Comparison of ENCODE assay signal across 1 cellular context in the genomic region with DNA sequence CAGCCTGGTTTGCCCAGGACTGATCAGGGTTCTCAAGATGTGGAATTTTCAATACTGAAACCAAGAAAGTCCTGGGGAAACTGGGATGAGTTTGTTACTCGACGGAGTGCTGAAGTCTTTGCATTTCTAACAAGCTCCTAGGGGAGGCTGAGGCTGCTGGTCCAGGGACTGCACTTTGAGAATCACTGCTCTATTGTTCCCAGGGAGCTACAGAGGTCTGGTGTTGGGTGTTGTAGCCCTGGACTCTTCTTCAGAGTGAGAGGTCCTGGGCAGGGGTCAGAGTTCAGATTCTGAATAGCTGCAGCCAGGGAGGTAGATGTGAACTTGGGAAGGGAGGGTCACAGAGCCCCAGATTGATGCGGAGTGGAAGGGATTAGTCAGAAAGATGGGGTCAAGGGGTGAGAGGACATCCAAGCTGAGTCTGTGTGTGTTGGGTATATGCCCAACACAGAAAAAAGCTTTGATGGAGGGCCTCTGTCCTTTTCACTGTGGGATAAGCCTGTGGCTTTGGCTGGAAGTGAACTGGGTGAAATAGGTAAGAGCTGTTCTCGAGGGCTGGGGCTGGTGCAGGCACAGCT.
TF ChIP-seq lines count a peak whose summit lies in the region.

No MANE protein-coding gene starts in this region.

TF ChIP-seq in GM23338, 12 proteins besides CTCF, POLR2A, EP300 and RAD21:
- TF ChIP-seq REST (IDR thresholded peaks at IDR 0.05; ENCODE audit: unreplicated experiment), result no peak
- no peak for TF ChIP-seq NANOG (IDR thresholded peaks at IDR 0.05; ENCODE audit: borderline replicate concordance)
- no peak for TF ChIP-seq ZNF331 (CRISPR knock-in tag; IDR thresholded peaks at IDR 0.05; ENCODE audit: low read depth)
- TF ChIP-seq ETS1 (IDR thresholded peaks at IDR 0.05), result no peak
- no peak for TF ChIP-seq CREB1 (CRISPR knock-in tag; IDR thresholded peaks at IDR 0.05; ENCODE audit: low read depth)
- TF ChIP-seq POLR2AphosphoS5 (IDR thresholded peaks at IDR 0.05; ENCODE audit: low read depth), result no peak
- TF ChIP-seq EZH2 (IDR thresholded peaks at IDR 0.05; ENCODE audit: low read depth, unreplicated experiment), result no peak
- TF ChIP-seq, protein P1, sequence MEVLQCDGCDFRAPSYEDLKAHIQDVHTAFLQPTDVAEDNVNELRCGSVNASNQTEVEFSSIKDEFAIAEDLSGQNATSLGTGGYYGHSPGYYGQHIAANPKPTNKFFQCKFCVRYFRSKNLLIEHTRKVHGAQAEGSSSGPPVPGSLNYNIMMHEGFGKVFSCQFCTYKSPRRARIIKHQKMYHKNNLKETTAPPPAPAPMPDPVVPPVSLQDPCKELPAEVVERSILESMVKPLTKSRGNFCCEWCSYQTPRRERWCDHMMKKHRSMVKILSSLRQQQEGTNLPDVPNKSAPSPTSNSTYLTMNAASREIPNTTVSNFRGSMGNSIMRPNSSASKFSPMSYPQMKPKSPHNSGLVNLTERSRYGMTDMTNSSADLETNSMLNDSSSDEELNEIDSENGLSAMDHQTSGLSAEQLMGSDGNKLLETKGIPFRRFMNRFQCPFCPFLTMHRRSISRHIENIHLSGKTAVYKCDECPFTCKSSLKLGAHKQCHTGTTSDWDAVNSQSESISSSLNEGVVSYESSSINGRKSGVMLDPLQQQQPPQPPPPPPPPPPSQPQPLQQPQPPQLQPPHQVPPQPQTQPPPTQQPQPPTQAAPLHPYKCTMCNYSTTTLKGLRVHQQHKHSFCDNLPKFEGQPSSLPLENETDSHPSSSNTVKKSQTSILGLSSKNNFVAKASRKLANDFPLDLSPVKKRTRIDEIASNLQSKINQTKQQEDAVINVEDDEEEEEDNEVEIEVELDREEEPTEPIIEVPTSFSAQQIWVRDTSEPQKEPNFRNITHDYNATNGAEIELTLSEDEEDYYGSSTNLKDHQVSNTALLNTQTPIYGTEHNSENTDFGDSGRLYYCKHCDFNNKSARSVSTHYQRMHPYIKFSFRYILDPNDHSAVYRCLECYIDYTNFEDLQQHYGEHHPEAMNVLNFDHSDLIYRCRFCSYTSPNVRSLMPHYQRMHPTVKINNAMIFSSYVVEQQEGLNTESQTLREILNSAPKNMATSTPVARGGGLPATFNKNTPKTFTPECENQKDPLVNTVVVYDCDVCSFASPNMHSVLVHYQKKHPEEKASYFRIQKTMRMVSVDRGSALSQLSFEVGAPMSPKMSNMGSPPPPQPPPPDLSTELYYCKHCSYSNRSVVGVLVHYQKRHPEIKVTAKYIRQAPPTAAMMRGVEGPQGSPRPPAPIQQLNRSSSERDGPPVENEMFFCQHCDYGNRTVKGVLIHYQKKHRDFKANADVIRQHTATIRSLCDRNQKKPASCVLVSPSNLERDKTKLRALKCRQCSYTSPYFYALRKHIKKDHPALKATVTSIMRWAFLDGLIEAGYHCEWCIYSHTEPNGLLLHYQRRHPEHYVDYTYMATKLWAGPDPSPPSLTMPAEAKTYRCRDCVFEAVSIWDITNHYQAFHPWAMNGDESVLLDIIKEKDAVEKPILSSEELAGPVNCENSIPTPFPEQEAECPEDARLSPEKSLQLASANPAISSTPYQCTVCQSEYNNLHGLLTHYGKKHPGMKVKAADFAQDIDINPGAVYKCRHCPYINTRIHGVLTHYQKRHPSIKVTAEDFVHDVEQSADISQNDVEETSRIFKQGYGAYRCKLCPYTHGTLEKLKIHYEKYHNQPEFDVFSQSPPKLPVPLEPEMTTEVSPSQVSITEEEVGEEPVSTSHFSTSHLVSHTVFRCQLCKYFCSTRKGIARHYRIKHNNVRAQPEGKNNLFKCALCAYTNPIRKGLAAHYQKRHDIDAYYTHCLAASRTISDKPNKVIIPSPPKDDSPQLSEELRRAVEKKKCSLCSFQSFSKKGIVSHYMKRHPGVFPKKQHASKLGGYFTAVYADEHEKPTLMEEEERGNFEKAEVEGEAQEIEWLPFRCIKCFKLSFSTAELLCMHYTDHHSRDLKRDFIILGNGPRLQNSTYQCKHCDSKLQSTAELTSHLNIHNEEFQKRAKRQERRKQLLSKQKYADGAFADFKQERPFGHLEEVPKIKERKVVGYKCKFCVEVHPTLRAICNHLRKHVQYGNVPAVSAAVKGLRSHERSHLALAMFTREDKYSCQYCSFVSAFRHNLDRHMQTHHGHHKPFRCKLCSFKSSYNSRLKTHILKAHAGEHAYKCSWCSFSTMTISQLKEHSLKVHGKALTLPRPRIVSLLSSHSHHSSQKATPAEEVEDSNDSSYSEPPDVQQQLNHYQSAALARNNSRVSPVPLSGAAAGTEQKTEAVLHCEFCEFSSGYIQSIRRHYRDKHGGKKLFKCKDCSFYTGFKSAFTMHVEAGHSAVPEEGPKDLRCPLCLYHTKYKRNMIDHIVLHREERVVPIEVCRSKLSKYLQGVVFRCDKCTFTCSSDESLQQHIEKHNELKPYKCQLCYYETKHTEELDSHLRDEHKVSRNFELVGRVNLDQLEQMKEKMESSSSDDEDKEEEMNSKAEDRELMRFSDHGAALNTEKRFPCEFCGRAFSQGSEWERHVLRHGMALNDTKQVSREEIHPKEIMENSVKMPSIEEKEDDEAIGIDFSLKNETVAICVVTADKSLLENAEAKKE (CRISPR knock-in tag; IDR thresholded peaks at IDR 0.05), result no peak
- no peak for TF ChIP-seq STAT1 (IDR thresholded peaks at IDR 0.05; ENCODE audit: unreplicated experiment)
- TF ChIP-seq JUNB (IDR thresholded peaks at IDR 0.05; ENCODE audit: unreplicated experiment), result no peak
